In the genomic region with DNA sequence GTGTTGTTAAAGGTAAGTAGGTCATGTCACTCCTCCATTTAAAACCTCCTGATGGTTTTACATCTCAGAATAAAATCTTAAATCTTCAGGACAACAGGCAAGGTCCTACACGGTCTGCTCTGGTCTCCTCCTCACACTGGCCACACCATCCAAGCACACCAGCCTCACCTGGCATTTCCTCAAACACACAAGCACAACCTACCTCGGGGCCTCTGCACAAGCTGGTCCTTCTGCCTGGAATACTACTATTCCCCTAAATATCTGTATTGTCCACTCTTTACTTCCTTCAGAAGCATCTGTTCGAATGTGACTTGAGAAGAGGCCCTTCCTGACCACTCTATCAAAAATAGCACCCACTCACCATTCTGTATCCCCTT, we compare ENCODE assay signal across 11 cellular contexts. TPM values are rescaled to one million over a fixed set of nuclear protein-coding genes. Genes with fewer than 3 reads are reported as not detected.
DNase-seq lines count a peak whose midpoint lies in the region; ATAC-seq and TF ChIP-seq lines count a peak whose summit lies in the region.
"Had no signal": no experiment of that assay in that cellular context is flagged by ENCODE, and none has a peak within 500 bp of the region (broad histone marks: within the 10 kb centered on the region; RNA-seq: fewer than 3 reads in every experiment).

No MANE protein-coding gene starts in this region.

- H3K27me3 ChIP-seq in HUES6 (ENCODE audit: control insufficient read depth, insufficient read depth, low read length) (peaks cover 8% of the 10 kb centered on the region; the same call in 1 of the 2 replicates), Caco-2 (replicated peaks; ENCODE audit: control insufficient read depth, insufficient read depth, low read length) (no peaks in the 10 kb centered on the region)
- H3K27me3 ChIP-seq: transverse colon had no signal

- H3K4me3 Mint-ChIP-seq in chondrocyte (ENCODE audit: unreplicated experiment) (peak overlapping the region; percentile 91), nephron progenitor cell (peak overlapping the region; percentile 95), Caco-2 (ENCODE audit: unreplicated experiment) (no peak overlapping the region)

- CTCF ChIA-PET in Caco-2 (lab: Charles Lee) = no interaction called here

- DNase-seq in AG10803 (ENCODE audit: low read depth) = no peak
- DNase-seq in chondrocyte (ENCODE audit: low spot score) = no peak
- DNase-seq in nephron progenitor cell = no peak
- no peak for DNase-seq in NCI-H510A treated with DMSO at 0.1 percent for 48 hours (lab: John Stamatoyannopoulos, UW)
- no peak for DNase-seq in Caco-2
- DNase-seq: left cardiac atrium, NCI-H1436 treated with DMSO at 0.1 percent for 48 hours, transverse colon had no signal

- BruUV-seq in Caco-2 (replicated peaks; lab: Mats Ljungman, UMichigan) = no TSS peak

- intact Hi-C loops in Caco-2 (cut with micrococcal nuclease; ENCODE audit: unreplicated experiment) = no loop called here

- H3K9me3 Mint-ChIP-seq in chondrocyte (ENCODE audit: low read depth) (no peaks in the 10 kb centered on the region), nephron progenitor cell (no peaks in the 10 kb centered on the region), Caco-2 (ENCODE audit: unreplicated experiment) (no peaks in the 10 kb centered on the region)

- H3K4me3 ChIP-seq in AG10803 (ENCODE audit: low read length) (peak overlapping the region; percentile 95), HUES6 (ENCODE audit: low read depth, low read length) (peak overlapping the region; percentile 89), Caco-2 (ENCODE audit: low read depth, low read length) (no peak overlapping the region)

- H3K27ac ChIP-seq in HUES6 (ENCODE audit: low read depth, low read length) = no peak overlapping the region

- H3K4me1 ChIP-seq in HUES6 (ENCODE audit: control insufficient read depth, insufficient read depth, low read length) = peaks cover 8% of the 10 kb centered on the region; the same call in 1 of the 2 replicates
- peaks cover 8% of the 10 kb centered on the region; the same call in 1 of the 2 replicates for H3K4me1 ChIP-seq in Caco-2

- POLR2A ChIA-PET in Caco-2 (lab: Charles Lee) = interaction anchor here (0.8 kb wide), 1 partner anchor 54 kb away, joined by 7 read pairs; a partner anchor contains a TSS

- peaks cover 6% of the 10 kb centered on the region for H3K36me3 ChIP-seq in HUES6 (ENCODE audit: control insufficient read depth, insufficient read depth, low read length)
- peaks cover 4% of the 10 kb centered on the region for H3K36me3 ChIP-seq in Caco-2 (ENCODE audit: control insufficient read depth, insufficient read depth, low read length)
- H3K36me3 ChIP-seq: transverse colon had no signal

- peaks cover 3% of the 10 kb centered on the region for H3K36me3 Mint-ChIP-seq in chondrocyte (ENCODE audit: low read depth)
- H3K36me3 Mint-ChIP-seq in nephron progenitor cell (ENCODE audit: low read depth) = peaks cover 4% of the 10 kb centered on the region
- H3K36me3 Mint-ChIP-seq in Caco-2 (ENCODE audit: insufficient read depth, unreplicated experiment) = peaks cover 16% of the 10 kb centered on the region

- H3K27ac Mint-ChIP-seq in chondrocyte (ENCODE audit: unreplicated experiment) (peak overlapping the region; percentile 85), nephron progenitor cell (peak overlapping the region; percentile 91), Caco-2 (ENCODE audit: unreplicated experiment) (no peak overlapping the region)

- no peak for ATAC-seq in GM21619 (IDR thresholded peaks at IDR 0.05; ENCODE audit: unreplicated experiment)
- ATAC-seq in GM21381 (IDR thresholded peaks at IDR 0.05; ENCODE audit: unreplicated experiment) = no peak
- ATAC-seq: left cardiac atrium had no signal

- H3K9ac ChIP-seq in HUES6 (ENCODE audit: low read length) = no peak overlapping the region

- TF ChIP-seq CTCF in AG10803 (conservative IDR thresholded peaks at IDR 0.05; ENCODE audit: low read length) = no peak
- TF ChIP-seq CTCF in chondrocyte (IDR thresholded peaks at IDR 0.05) = no peak
- no peak for TF ChIP-seq CTCF in nephron progenitor cell (IDR thresholded peaks at IDR 0.05)
- no peak for TF ChIP-seq CTCF in Caco-2 (IDR thresholded peaks at IDR 0.05; ENCODE audit: insufficient read depth in 1 of 2, low read depth in 1 of 2, low read length in 1 of 2, severe bottlenecking in 1 of 2, unreplicated experiment in 1 of 2)

- H3K27me3 Mint-ChIP-seq in chondrocyte (ENCODE audit: low read depth) (no peaks in the 10 kb centered on the region), nephron progenitor cell (ENCODE audit: low read depth, poor library complexity) (no peaks in the 10 kb centered on the region), Caco-2 (ENCODE audit: insufficient read depth, unreplicated experiment) (no peaks in the 10 kb centered on the region)

- H3K9me3 ChIP-seq in HUES6 (ENCODE audit: control insufficient read depth, insufficient read depth, low read depth, low read length) (no peaks in the 10 kb centered on the region), Caco-2 (no peaks in the 10 kb centered on the region)
- H3K9me3 ChIP-seq: transverse colon had no signal

- H3K4me1 Mint-ChIP-seq in chondrocyte (ENCODE audit: low read depth) (peaks cover 53% of the 10 kb centered on the region), nephron progenitor cell (peaks cover 50% of the 10 kb centered on the region), Caco-2 (ENCODE audit: low read depth, unreplicated experiment) (peaks cover 22% of the 10 kb centered on the region)

RNA-seq across cellular contexts. Expression of a gene that starts 1.8 kb away (rescaled TPM):
- total RNA-seq in chondrocyte = 52.8 to 60.9 TPM (median 54.2 TPM) in 3 replicates
- total RNA-seq in Caco-2 (2022) = 42.2 and 43.6 TPM in 2 replicates

RNA-seq across cellular contexts. Expression of a gene that starts 1.8 kb away (rescaled TPM):
- total RNA-seq in chondrocyte (4.5 to 8.1 TPM (median 6.2 TPM) in 3 replicates), Caco-2 (2022) (4.0 and 6.9 TPM in 2 replicates)

RNA-seq across cellular contexts. Expression of a gene that starts 47.7 kb away (rescaled TPM):
- total RNA-seq in chondrocyte (15.2 to 22.3 TPM (median 21.2 TPM) in 3 replicates), Caco-2 (2022) (12.6 and 13.5 TPM in 2 replicates)

RNA-seq across cellular contexts. Expression of a gene that starts 53.9 kb away (rescaled TPM):
- total RNA-seq in chondrocyte (23.2 to 35.6 TPM (median 31.8 TPM) in 3 replicates), Caco-2 (2022) (27.6 and 28.4 TPM in 2 replicates)

RNA-seq across cellular contexts. Expression of a gene that starts 53.9 kb away (rescaled TPM):
- 0.07 TPM in 1 of 3 replicates, not detected in the others for total RNA-seq in chondrocyte
- total RNA-seq in Caco-2 (2022) = 0.12 TPM in 1 of 2 replicates, not detected in the other
- total RNA-seq: left cardiac atrium had no signal
